In the genomic region with DNA sequence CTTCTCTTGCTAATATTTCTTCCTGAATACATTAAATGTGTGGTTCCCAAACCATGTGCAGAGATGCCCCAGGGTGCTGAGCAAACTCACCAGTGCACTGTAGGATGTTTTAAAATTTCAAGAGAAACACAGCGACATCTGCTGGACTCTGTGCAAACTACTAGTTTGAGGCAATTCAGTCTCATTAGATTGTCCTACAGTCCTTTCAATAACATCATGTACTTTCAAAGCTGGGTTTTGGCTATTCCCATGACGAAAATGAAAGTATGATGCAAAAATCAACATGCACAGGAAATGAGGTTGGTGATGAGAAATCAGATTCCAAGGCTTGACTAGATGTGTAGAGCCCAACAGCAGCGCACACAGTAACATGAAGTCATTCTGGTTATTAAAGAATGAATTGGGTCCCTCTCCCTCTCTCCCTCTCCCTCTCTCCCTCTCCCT, we compare ENCODE assay signal across 8 cellular contexts.
A peak's percentile ranks its signal among the peaks of the same experiment; 100 is the strongest.
DNase-seq lines count a peak whose midpoint lies in the region; ATAC-seq, FAIRE-seq and TF ChIP-seq lines count a peak whose summit lies in the region.

No MANE protein-coding gene starts in this region.

- intact Hi-C loops in activated B cell treated with CpG ODN at 0.5 μM for 24 hours (cut with micrococcal nuclease) (loop anchor here (1.0 kb wide), 1 partner anchor 302 kb away; no protein-coding TSS in a partner anchor), right lobe of liver (cut with DNase I) (no loop called here)

- DNase-seq in GM13976 (ENCODE audit: low spot score) (peak; percentile 76), NCI-H2196 (lab: John Stamatoyannopoulos, UW; ENCODE audit: unreplicated experiment) (peak; percentile 74), activated B cell treated with CpG ODN at 0.5 μM for 24 hours (no peak), cerebellum (ENCODE audit: low spot score) (peak; percentile 49), right lobe of liver (no peak)
- peak; percentile 7 for DNase-seq in stimulated activated CD8-positive, alpha-beta memory T cell treated with anti-CD3 and anti-CD28 coated beads, Interleukin-15, amount 100 ng/mL, for 24 hours (ENCODE audit: low read depth)

- no peak overlapping the region for H3K27ac ChIP-seq in right lobe of liver

- CTCF ChIA-PET in activated B cell treated with CpG ODN at 0.5 μM for 24 hours (lab: Charles Lee), result interaction anchor here (0.6 to 2.8 kb wide), 10 partner anchors 15 to 145 kb away, joined by 3 to 23 read pairs (median 4); a partner anchor contains a TSS

- in situ Hi-C loops in GM13976 (cut with MboI; ENCODE audit: low sequenced_read_pairs, unreplicated experiment), result no loop called here

- H3K9me3 ChIP-seq in right lobe of liver, result no peaks in the 10 kb centered on the region

- no peaks in the 10 kb centered on the region for H3K27me3 ChIP-seq in right lobe of liver

- ATAC-seq in activated B cell treated with CpG ODN at 0.5 μM for 24 hours (ENCODE audit: low read depth), result peak; percentile 77
- peak; percentile 82 to 90 (median 85) for ATAC-seq in right lobe of liver
- no peak for ATAC-seq in GM21423 (IDR thresholded peaks at IDR 0.05; ENCODE audit: unreplicated experiment)

- no peak overlapping the region for H3K4me3 Mint-ChIP-seq in activated B cell treated with CpG ODN at 0.5 μM for 24 hours

- no peaks in the 10 kb centered on the region for H3K27me3 Mint-ChIP-seq in activated B cell treated with CpG ODN at 0.5 μM for 24 hours

- TF ChIP-seq POLR2A in right lobe of liver (IDR thresholded peaks at IDR 0.05), result no peak

- H3K36me3 ChIP-seq in right lobe of liver, result peaks cover 0 to 72% (median 26%) of the 10 kb centered on the region in 4 donors

- peak; percentile 92 for FAIRE-seq in A204.1 (lab: Jason Lieb, UNC)

- WGBS in right lobe of liver (ENCODE audit: insufficient coverage, low coverage, low lambda C conversion rate, missing lambda C conversion rate), result 33% methylated on average over 3 of the region's 3 CpGs

- TF ChIP-seq CTCF in GM13976 (IDR thresholded peaks at IDR 0.05; ENCODE audit: borderline replicate concordance, control extremely low read depth, extremely low read depth, insufficient read depth, missing control alignments), result peak; percentile 80
- peak; percentile 71 for TF ChIP-seq CTCF in activated B cell treated with CpG ODN at 0.5 μM for 24 hours (IDR thresholded peaks at IDR 0.05)
- peak; percentile 68 to 76 (median 72) for TF ChIP-seq CTCF in right lobe of liver (IDR thresholded peaks at IDR 0.05)

- no peak overlapping the region for H3K4me3 ChIP-seq in right lobe of liver

- H3K4me1 Mint-ChIP-seq in activated B cell treated with CpG ODN at 0.5 μM for 24 hours, result peaks cover 7% of the 10 kb centered on the region

- H3K9me3 Mint-ChIP-seq in activated B cell treated with CpG ODN at 0.5 μM for 24 hours, result no peaks in the 10 kb centered on the region

- H3K27ac Mint-ChIP-seq in activated B cell treated with CpG ODN at 0.5 μM for 24 hours, result no peak overlapping the region

- POLR2A ChIA-PET in activated B cell treated with CpG ODN at 0.5 μM for 24 hours (lab: Charles Lee), result no interaction called here

- H3K36me3 Mint-ChIP-seq in activated B cell treated with CpG ODN at 0.5 μM for 24 hours (ENCODE audit: low read depth), result peaks cover 57% of the 10 kb centered on the region

- H3K4me1 ChIP-seq in right lobe of liver, result peaks cover 0 to 5% (median 2%) of the 10 kb centered on the region in 4 donors

Comparison
In these comparisons a context has a peak if more than half of its experiments do, and no peak if none do; other contexts are left out.
1. DNase-seq: peak in GM13976 (single experiment), NCI-H2196 (single experiment), cerebellum (single experiment) and stimulated activated CD8-positive, alpha-beta memory T cell treated with anti-CD3 and anti-CD28 coated beads, Interleukin-15, amount 100 ng/mL, for 24 hours (single experiment); none in activated B cell treated with CpG ODN at 0.5 μM for 24 hours (single experiment) and right lobe of liver (0 of 3).
2. Peak in every context shown above with its lines, with median percentiles within 50 percentile points of each other: CTCF ChIP-seq.